9 cellular contexts compared by ENCODE assay signal in genomic region chr17:67260051-67260987, GRCh38. TPM values are rescaled to one million over a fixed set of nuclear protein-coding genes. Genes with fewer than 3 reads are reported as not detected.
A peak's percentile ranks its signal among the peaks of the same experiment; 100 is the strongest.
DNase-seq lines count a peak whose midpoint lies in the region; ATAC-seq, FAIRE-seq and TF ChIP-seq lines count a peak whose summit lies in the region.
"Had no signal": no experiment of that assay in that cellular context is flagged by ENCODE, and none has a peak within 500 bp of the region (broad histone marks: within the 10 kb centered on the region; RNA-seq: fewer than 3 reads in every experiment).

No MANE protein-coding gene starts in this region.

- no peak for ATAC-seq in activated T-helper 17 cell treated with anti-CD3 and anti-CD28 coated beads, Interleukin-2, amount 50 U/mL, for 72 hours (replicated peaks)

- no peaks in the 10 kb centered on the region for H3K9me3 Mint-ChIP-seq in activated T-helper 17 cell treated with anti-CD3 and anti-CD28 coated beads, Interleukin-2, amount 50 U/mL, for 72 hours

- peaks cover 0 to 17% (median 6%) of the 10 kb centered on the region in 4 donors for H3K4me1 ChIP-seq in esophagus muscularis mucosa
- H3K4me1 ChIP-seq in osteoblast (ENCODE audit: insufficient read depth, low read length) = peaks cover 13% of the 10 kb centered on the region

- intact Hi-C loops in esophagus muscularis mucosa (cut with DNase I) = no loop called here

- POLR2A ChIA-PET in BJ (lab: Charles Lee) = no interaction called here

- no peak overlapping the region for H3K27ac Mint-ChIP-seq in activated T-helper 17 cell treated with anti-CD3 and anti-CD28 coated beads, Interleukin-2, amount 50 U/mL, for 72 hours

- peak overlapping the region; percentile 74 for H2AFZ ChIP-seq in osteoblast (ENCODE audit: low read length)

- TF ChIP-seq CTCF in BJ (IDR thresholded peaks at IDR 0.05; ENCODE audit: insufficient read depth, low read depth, low read length) (no peak), esophagus muscularis mucosa (IDR thresholded peaks at IDR 0.05) (no peak), osteoblast (IDR thresholded peaks at IDR 0.05; ENCODE audit: extremely low read depth, low read depth, low read length) (no peak), D721Med (IDR thresholded peaks at IDR 0.05; ENCODE audit: insufficient read depth, missing control alignments) (no peak)

- H3K4me3 ChIP-seq in BJ (ENCODE audit: low read depth, low read length) (no peak overlapping the region), esophagus muscularis mucosa (peak overlapping the region in 1 of 4 donors; percentile 11), osteoblast (ENCODE audit: insufficient read depth, low read length) (peak overlapping the region; percentile 48), H7 (ENCODE audit: insufficient read depth, low read depth, low read length) (no peak overlapping the region)

- CTCF ChIA-PET in BJ (lab: Yijun Ruan, JAX) = interaction anchor here (0.6 kb wide), 1 partner anchor 19 kb away, joined by 4 read pairs; no protein-coding TSS in a partner anchor

- no peaks in the 10 kb centered on the region for H3K36me3 Mint-ChIP-seq in activated T-helper 17 cell treated with anti-CD3 and anti-CD28 coated beads, Interleukin-2, amount 50 U/mL, for 72 hours (ENCODE audit: low read depth)

- peak overlapping the region; percentile 4 to 50 (median 34) for H3K27ac ChIP-seq in esophagus muscularis mucosa (replicated peaks in 1 of 4)
- H3K27ac ChIP-seq in osteoblast (ENCODE audit: low read depth, low read length) = peak overlapping the region; percentile 52

- H4K20me1 ChIP-seq in osteoblast (ENCODE audit: insufficient read depth, low read length) = no peaks in the 10 kb centered on the region

- H3K36me3 ChIP-seq in BJ (ENCODE audit: control insufficient read depth, insufficient read depth, low read length) = no peaks in the 10 kb centered on the region
- no peaks in the 10 kb centered on the region for H3K36me3 ChIP-seq in esophagus muscularis mucosa
- no peaks in the 10 kb centered on the region for H3K36me3 ChIP-seq in osteoblast (ENCODE audit: insufficient read depth, low read length)
- no peaks in the 10 kb centered on the region for H3K36me3 ChIP-seq in H7 (replicated peaks; ENCODE audit: control insufficient read depth, insufficient read depth, low read length)

- H3K4me2 ChIP-seq in osteoblast (ENCODE audit: insufficient read depth, low read length) = peak overlapping the region; percentile 77

- 47% methylated on average over 14 of the region's 14 CpGs for WGBS in esophagus muscularis mucosa

- H3K27me3 ChIP-seq in BJ (ENCODE audit: control insufficient read depth, insufficient read depth, low read length) = no peaks in the 10 kb centered on the region; the same call in 1 of the 2 replicates
- no peaks in the 10 kb centered on the region for H3K27me3 ChIP-seq in esophagus muscularis mucosa
- no peaks in the 10 kb centered on the region for H3K27me3 ChIP-seq in osteoblast (ENCODE audit: insufficient read depth, low read length)
- no peaks in the 10 kb centered on the region for H3K27me3 ChIP-seq in H7 (ENCODE audit: control insufficient read depth, insufficient read depth, low read length)

- TF ChIP-seq POLR2A in esophagus muscularis mucosa (IDR thresholded peaks at IDR 0.05; ENCODE audit: low read depth) = no peak

- peaks cover 15% of the 10 kb centered on the region for H3K4me1 Mint-ChIP-seq in activated T-helper 17 cell treated with anti-CD3 and anti-CD28 coated beads, Interleukin-2, amount 50 U/mL, for 72 hours

- DNase-seq in BJ (ENCODE audit: low read depth) = peak; percentile 27
- DNase-seq in NCI-H226 = peak; percentile 3
- no peak for DNase-seq in esophagus muscularis mucosa (ENCODE audit: extremely low spot score)
- peak; percentile 46 for DNase-seq in osteoblast (ENCODE audit: insufficient read length, low spot score, missing footprints)
- no peak for DNase-seq in D721Med (ENCODE audit: insufficient read length, low spot score)
- no peak for DNase-seq in putamen (ENCODE audit: low spot score)
- no peak for DNase-seq in H7

- no peak overlapping the region for H3K4me3 Mint-ChIP-seq in activated T-helper 17 cell treated with anti-CD3 and anti-CD28 coated beads, Interleukin-2, amount 50 U/mL, for 72 hours

- no peaks in the 10 kb centered on the region for H3K79me2 ChIP-seq in osteoblast (ENCODE audit: insufficient read depth, low read length)

- TF ChIP-seq EP300 in esophagus muscularis mucosa (IDR thresholded peaks at IDR 0.05) = no peak

- FAIRE-seq in D721Med (lab: Jason Lieb, UNC) = no peak
- FAIRE-seq: RCC 7860 had no signal

- no peaks in the 10 kb centered on the region for H3K27me3 Mint-ChIP-seq in activated T-helper 17 cell treated with anti-CD3 and anti-CD28 coated beads, Interleukin-2, amount 50 U/mL, for 72 hours

- H3K9me3 ChIP-seq in esophagus muscularis mucosa (no peaks in the 10 kb centered on the region), osteoblast (ENCODE audit: low read depth, low read length) (no peaks in the 10 kb centered on the region)

RNA-seq across cellular contexts. Expression of gene HELZ, which starts 15.3 kb away (rescaled TPM):
- polyA plus RNA-seq in BJ (2011; rRNA removed) = 8.4 and 15.1 TPM in 2 replicates
- 28.0 and 28.8 TPM in 2 replicates for polyA minus RNA-seq in BJ (2011; rRNA and poly(A)+ RNA removed)
- total RNA-seq in esophagus muscularis mucosa (10 to 100 TPM; 35.0 to 62.3 (median 45.8) TPM), osteoblast (44.8 and 56.8 TPM in 2 replicates)
- 100 to 1,000 TPM in 1 of 2 donors, 10 to 100 TPM in 1; 81.9 to 117 TPM for total RNA-seq in activated T-helper 17 cell treated with anti-CD3 and anti-CD28 coated beads, Interleukin-2, amount 50 U/mL, for 72 hours
- 15.6 and 21.7 TPM in 2 replicates for total RNA-seq in H7 (2014; rRNA removed; shearing (Covaris generic))

Comparison
In these comparisons a context has a peak if more than half of its experiments do, and no peak if none do; other contexts are left out.
1. DNase-seq: peak in BJ (single experiment), NCI-H226 (single experiment) and osteoblast (single experiment); none in esophagus muscularis mucosa (single experiment), D721Med (single experiment), putamen (single experiment) and H7 (single experiment).